In the genomic region with DNA sequence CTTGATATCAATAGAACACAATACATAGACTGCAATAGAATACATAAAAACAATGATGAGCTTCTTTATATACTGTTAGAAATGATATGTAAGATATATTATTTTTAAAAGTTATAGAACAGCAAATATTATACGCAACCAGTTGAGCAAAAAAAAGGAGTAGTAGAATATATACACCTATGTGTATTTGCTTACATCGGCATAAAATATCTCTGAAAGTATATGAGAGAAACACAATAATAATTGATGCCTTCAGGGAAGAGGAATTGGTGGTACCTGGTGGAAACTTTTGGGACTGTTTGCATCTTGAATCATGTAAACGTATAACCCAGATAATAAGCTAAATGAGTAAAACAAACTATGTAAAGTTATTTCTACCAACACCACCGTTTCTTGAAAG, we compare ENCODE assay signal across 25 cellular contexts.
"Had no signal": no experiment of that assay in that cellular context is flagged by ENCODE, and none has a peak within 500 bp of the region (broad histone marks: within the 10 kb centered on the region; RNA-seq: fewer than 3 reads in every experiment).

No MANE protein-coding gene starts in this region.

- DNase-seq: dermis blood vessel endothelial cell; dorsolateral prefrontal cortex; effector CD4-positive, alpha-beta T cell; effector memory CD4-positive, alpha-beta T cell; foreskin melanocyte; gastrocnemius medialis; glutamatergic neuron; head of caudate nucleus; heart right ventricle; hippocampal formation; left cardiac atrium; left lung; left ventricle myocardium superior; mammary epithelial cell; mesendoderm; midbrain; naive thymus-derived CD4-positive, alpha-beta T cell had no signal

- H3K36me3 ChIP-seq: esophagus muscularis mucosa, gastrocnemius medialis, heart right ventricle, left lung had no signal

- ATAC-seq: gastrocnemius medialis; heart right ventricle; left cardiac atrium; left lung; left ventricle myocardium superior; naive thymus-derived CD4-positive, alpha-beta T cell had no signal

- H3K27ac Mint-ChIP-seq: memory B cell; naive thymus-derived CD4-positive, alpha-beta T cell had no signal

- H3K9me3 ChIP-seq: esophagus muscularis mucosa, gastrocnemius medialis had no signal

- H3K27me3 ChIP-seq: dorsolateral prefrontal cortex, esophagus muscularis mucosa, gastrocnemius medialis, heart right ventricle, left lung had no signal

- H3K36me3 Mint-ChIP-seq: memory B cell had no signal

- H3K4me3 ChIP-seq: coronary artery, dorsolateral prefrontal cortex, esophagus muscularis mucosa, gastrocnemius medialis, heart right ventricle, left lung, lung had no signal

- H3K4me3 Mint-ChIP-seq: memory B cell; naive thymus-derived CD4-positive, alpha-beta T cell had no signal

- H3K4me1 ChIP-seq: gastrocnemius medialis had no signal

- FAIRE-seq: colon, endothelial cell of umbilical vein, islet of Langerhans, keratinocyte had no signal

- H3K4me1 Mint-ChIP-seq: memory B cell had no signal

- H3K27ac ChIP-seq: coronary artery, dorsolateral prefrontal cortex, esophagus muscularis mucosa, gastrocnemius medialis, heart right ventricle, left lung had no signal
